Comparison of ENCODE assay signal across 1 cellular context in genomic region chr10:104337527-104337984, GRCh38.
TF ChIP-seq lines count a peak whose summit lies in the region.

No MANE protein-coding gene starts in this region.

TF ChIP-seq in GM12878, 131 proteins besides CTCF, POLR2A, EP300 and RAD21 (continued from another document):
- TF ChIP-seq NR2F1 (conservative IDR thresholded peaks at IDR 0.05): no peak
- no peak for TF ChIP-seq SREBF1 (IDR thresholded peaks at IDR 0.05; ENCODE audit: low read length)
- TF ChIP-seq ZNF622 (IDR thresholded peaks at IDR 0.05): no peak
- peak; percentile 38; the same call in 1 of the 2 replicates for TF ChIP-seq MTA2 (IDR thresholded peaks at IDR 0.05; ENCODE audit: low read depth)
- no peak for TF ChIP-seq RB1 (IDR thresholded peaks at IDR 0.05; ENCODE audit: borderline replicate concordance)
- TF ChIP-seq IKZF2 (IDR thresholded peaks at IDR 0.05): peak; percentile 18 to 40; a peak in 3 of 4 replicates
- TF ChIP-seq E2F4 (IDR thresholded peaks at IDR 0.05; ENCODE audit: low read depth, low read length): no peak
- TF ChIP-seq ZBED1 (IDR thresholded peaks at IDR 0.05; ENCODE audit: borderline replicate concordance): no peak
- no peak for TF ChIP-seq ZNF592 (IDR thresholded peaks at IDR 0.05)
- TF ChIP-seq KAT2A (conservative IDR thresholded peaks at IDR 0.05; ENCODE audit: control insufficient read depth, low read depth, low read length): no peak
- TF ChIP-seq FOXM1 (IDR thresholded peaks at IDR 0.05; ENCODE audit: low read depth, low read length): no peak
- no peak for TF ChIP-seq HCFC1 (IDR thresholded peaks at IDR 0.05; ENCODE audit: low read length)
- TF ChIP-seq BCL11A (IDR thresholded peaks at IDR 0.05; ENCODE audit: low read depth, low read length): no peak; the same call in 1 of the 2 replicates
- no peak for TF ChIP-seq RELA (IDR thresholded peaks at IDR 0.05; ENCODE audit: borderline replicate concordance, partially characterized antibody)
- no peak; the same call in 1 of the 2 replicates for TF ChIP-seq GATAD2B (conservative IDR thresholded peaks at IDR 0.05; ENCODE audit: low read depth)
- TF ChIP-seq ZBTB4 (CRISPR knock-in tag; IDR thresholded peaks at IDR 0.05): no peak
- TF ChIP-seq ASH2L (IDR thresholded peaks at IDR 0.05; ENCODE audit: borderline replicate concordance, low read depth): no peak
- TF ChIP-seq ATF3 (IDR thresholded peaks at IDR 0.05; ENCODE audit: borderline replicate concordance, extremely low read depth, low read depth, low read length): no peak
- no peak for TF ChIP-seq SREBF2 (IDR thresholded peaks at IDR 0.05; ENCODE audit: low read length)
- no peak for TF ChIP-seq RBBP5 (conservative IDR thresholded peaks at IDR 0.05)
- no peak for TF ChIP-seq ATF7 (IDR thresholded peaks at IDR 0.05; ENCODE audit: low read depth)
- TF ChIP-seq IRF3 (IDR thresholded peaks at IDR 0.05): no peak
- TF ChIP-seq MXI1 (IDR thresholded peaks at IDR 0.05; ENCODE audit: low read depth, low read length): 0 out of 2 replicates have a peak, but pooled peaks have one; percentile 25
- no peak for TF ChIP-seq POLR2AphosphoS2 (IDR thresholded peaks at IDR 0.05; ENCODE audit: low read depth, low read length)
- TF ChIP-seq BHLHE40 (IDR thresholded peaks at IDR 0.05; ENCODE audit: borderline replicate concordance in 1 of 2, low read depth in 2 of 2, low read length in 1 of 2): no peak
- no peak for TF ChIP-seq YBX1 (IDR thresholded peaks at IDR 0.05)
- TF ChIP-seq SIX5 (IDR thresholded peaks at IDR 0.05; ENCODE audit: low read depth, low read length, severe bottlenecking): no peak
- 0 out of 2 replicates have a peak, but pooled peaks have one; percentile 32 for TF ChIP-seq MEF2A (IDR thresholded peaks at IDR 0.05; ENCODE audit: insufficient read depth, low read depth, low read length)
- no peak for TF ChIP-seq NKRF (conservative IDR thresholded peaks at IDR 0.05)
- no peak for TF ChIP-seq SIN3A (IDR thresholded peaks at IDR 0.05; ENCODE audit: low read depth, low read length)
- no peak for TF ChIP-seq HSF1 (IDR thresholded peaks at IDR 0.05; ENCODE audit: low read depth, low read length)
- no peak for TF ChIP-seq SP1 (IDR thresholded peaks at IDR 0.05; ENCODE audit: low read depth, low read length)
- TF ChIP-seq BMI1 (IDR thresholded peaks at IDR 0.05; ENCODE audit: borderline replicate concordance): no peak
- TF ChIP-seq ZBTB11 (CRISPR knock-in tag; IDR thresholded peaks at IDR 0.05): no peak
- no peak for TF ChIP-seq RCOR1 (conservative IDR thresholded peaks at IDR 0.05; ENCODE audit: low read depth, low read length)
